Comparison of ENCODE assay signal across 24 cellular contexts in the genomic region with DNA sequence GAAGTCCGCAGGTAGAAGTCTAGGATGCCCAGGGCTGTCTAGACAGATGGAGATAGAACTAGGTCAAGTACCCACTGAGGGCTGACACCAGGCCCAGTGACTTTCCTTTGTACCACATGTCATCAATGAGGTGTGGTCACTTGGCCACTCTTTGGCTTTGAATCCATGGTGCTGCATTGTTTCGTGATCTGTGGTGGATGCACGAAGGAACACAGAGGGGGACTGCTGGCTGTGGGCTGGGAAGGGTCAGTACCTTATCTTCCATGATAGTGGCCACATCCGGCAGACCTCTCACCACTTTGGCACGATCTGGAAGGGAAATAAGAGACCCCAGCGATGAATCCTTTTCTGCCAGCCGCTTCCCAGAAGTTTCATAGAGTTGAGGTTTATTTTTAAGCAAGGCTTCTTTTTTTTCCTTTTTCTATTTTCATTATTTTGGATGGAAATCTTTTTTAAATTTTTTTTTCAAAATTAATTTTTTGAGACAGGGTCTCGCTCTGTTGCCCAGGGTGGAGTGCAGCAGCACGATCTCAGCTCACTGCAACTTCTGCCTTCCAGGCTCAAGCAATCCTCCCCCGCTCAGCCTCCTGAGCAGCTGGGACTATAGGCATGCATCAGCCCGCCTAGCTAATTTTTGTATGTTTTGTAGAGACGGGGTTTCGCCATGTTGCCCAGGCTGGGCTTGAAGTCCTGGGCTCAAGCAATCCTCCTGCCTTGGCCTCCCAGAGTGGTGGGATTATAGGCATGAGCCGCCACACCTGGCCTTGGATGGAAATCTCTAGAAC. TPM values are rescaled to one million over a fixed set of nuclear protein-coding genes. Genes with fewer than 3 reads are reported as not detected.
DNase-seq lines count a peak whose midpoint lies in the region; ATAC-seq, FAIRE-seq and TF ChIP-seq lines count a peak whose summit lies in the region.
"Had no signal": no experiment of that assay in that cellular context is flagged by ENCODE, and none has a peak within 500 bp of the region (broad histone marks: within the 10 kb centered on the region; RNA-seq: fewer than 3 reads in every experiment).

No MANE protein-coding gene starts in this region.

- TF ChIP-seq CTCF in H1 (IDR thresholded peaks at IDR 0.05; ENCODE audit: control extremely low read depth in 1 of 3, insufficient read depth in 1 of 3, low read depth in 1 of 3, low read length in 3 of 3) (no peak), spleen (IDR thresholded peaks at IDR 0.05 in 8 of 11, conservative IDR thresholded peaks at IDR 0.05 in 3 of 11) (no peak)

- no peak overlapping the region for H2BK15ac ChIP-seq in H1 (ENCODE audit: low read length)

- no peak for TF ChIP-seq POLR2A in H1 (IDR thresholded peaks at IDR 0.05; ENCODE audit: control extremely low read depth in 1 of 2, low read depth in 2 of 2, low read length in 2 of 2)
- no peak for TF ChIP-seq POLR2A in spleen (IDR thresholded peaks at IDR 0.05)

- H3K23me2 ChIP-seq in H1 (ENCODE audit: low read depth, low read length), result no peaks in the 10 kb centered on the region

- 82% methylated on average over 14 of the region's 14 CpGs; no CpG with 5 or more reads in 1 of the 2 experiments for WGBS in H1 (ENCODE audit: extremely low coverage in 1 of 2, insufficient coverage in 1 of 2, insufficient read length in 1 of 2, insufficient replicate concordance in 2 of 2, low coverage in 1 of 2, low lambda C conversion rate in 2 of 2, missing lambda C conversion rate in 1 of 2), 2 experiments
- 86 to 93% (median 89%) methylated on average over 14 of the region's 14 CpGs for WGBS in spleen, 5 donors

- no peak overlapping the region for H3K18ac ChIP-seq in H1 (ENCODE audit: extremely low read depth, low read length)

- ATAC-seq in left cardiac atrium, result no peak
- no peak for ATAC-seq in GM21381 (IDR thresholded peaks at IDR 0.05; ENCODE audit: unreplicated experiment)
- ATAC-seq: A549; CD8-positive, alpha-beta T cell; GM23338; HepG2 had no signal

- intact Hi-C loops in cardiac septum (cut with DNase I) (no loop called here), left cardiac atrium (cut with DNase I) (no loop called here), spleen (cut with DNase I; ENCODE audit: low total_unique reads) (no loop called here)

- H2AFZ ChIP-seq in H1 (ENCODE audit: low read length), result 0 out of 2 replicates have a peak overlapping the region, but pooled peaks have one; percentile 10
- H2AFZ ChIP-seq: GM23338 had no signal

- POLR2A ChIA-PET in H1 (lab: Charles Lee; ENCODE audit: partially characterized antibody), result no interaction called here

- peak; percentile 60 for DNase-seq in cardiac septum (ENCODE audit: low spot score)
- DNase-seq in left cardiac atrium, result no peak
- no peak for DNase-seq in H1 (ENCODE audit: low read depth in 1 of 2, low spot score in 2 of 2)
- DNase-seq in spleen, result peak; percentile 32
- no peak for DNase-seq in NCI-H345 treated with DMSO at 0.1 percent for 48 hours (lab: John Stamatoyannopoulos, UW; ENCODE audit: unreplicated experiment)
- no peak for DNase-seq in activated CD4-positive, alpha-beta T cell treated with anti-CD3 and anti-CD28 coated beads for 4 hours
- DNase-seq: AML-193; CD8-positive, alpha-beta T cell; DMS 273 treated with DMSO at 0.1 percent for 48 hours; DMS53; DND-41; EL; H9 had no signal

- no peak for FAIRE-seq in H1 (lab: Jason Lieb, UNC)
- FAIRE-seq: A549, G401.6, GM12892, GM18507, HepG2 had no signal

- no peaks in the 10 kb centered on the region for H3K79me2 ChIP-seq in H1 (ENCODE audit: control insufficient read depth in 1 of 2, insufficient read depth in 2 of 2, low read length in 2 of 2)

- no peak overlapping the region for H2BK20ac ChIP-seq in H1 (ENCODE audit: low read length)

- H3K36me3 ChIP-seq in H1 (ENCODE audit: control insufficient read depth in 2 of 4, insufficient read depth in 4 of 4, low read length in 3 of 4) (no peaks in the 10 kb centered on the region), spleen (no peaks in the 10 kb centered on the region)
- H3K36me3 ChIP-seq: BLaER1 had no signal

- H4K91ac ChIP-seq in H1 (replicated peaks; ENCODE audit: insufficient read length, low read length), result no peak overlapping the region

- no peak overlapping the region for H2BK5ac ChIP-seq in H1 (ENCODE audit: low read depth, low read length)

- no peak overlapping the region for H3K4ac ChIP-seq in H1 (replicated peaks; ENCODE audit: insufficient read length, low read depth, low read length)

- H3K23ac ChIP-seq in H1 (ENCODE audit: insufficient read length), result no peak overlapping the region

- no peak overlapping the region for H4K5ac ChIP-seq in H1 (ENCODE audit: insufficient read length, low read depth, low read length)

- H4K20me1 ChIP-seq in H1 (replicated peaks in 1 of 2; ENCODE audit: control insufficient read depth in 1 of 2, insufficient read depth in 2 of 2, low read length in 2 of 2), result no peaks in the 10 kb centered on the region
- H4K20me1 ChIP-seq: BLaER1 had no signal

- no peak for TF ChIP-seq RAD21 in H1 (IDR thresholded peaks at IDR 0.05 in 1 of 2, conservative IDR thresholded peaks at IDR 0.05 in 1 of 2; ENCODE audit: low read depth in 2 of 2, low read length in 2 of 2)

- no peak overlapping the region for H3K56ac ChIP-seq in H1 (replicated peaks; ENCODE audit: insufficient read length, low read depth, low read length)

- no peaks in the 10 kb centered on the region for H3K79me1 ChIP-seq in H1 (ENCODE audit: low read depth, low read length)

- H3K4me3 ChIP-seq in H1 (ENCODE audit: extremely low read depth in 1 of 4, insufficient read depth in 2 of 4, low read depth in 3 of 4, low read length in 4 of 4) (no peak overlapping the region), spleen (no peak overlapping the region)
- H3K4me3 ChIP-seq: A549, BLaER1, GM23338 had no signal

- TF ChIP-seq EP300 in H1 (IDR thresholded peaks at IDR 0.05; ENCODE audit: borderline replicate concordance in 1 of 2, low read depth in 2 of 2, low read length in 2 of 2), result no peak

- H2BK12ac ChIP-seq in H1 (ENCODE audit: low read depth, low read length), result no peak overlapping the region

- H3K9ac ChIP-seq in H1 (replicated peaks in 1 of 4; ENCODE audit: extremely low read depth in 1 of 4, low read depth in 3 of 4, low read length in 3 of 4), result no peak overlapping the region
- H3K9ac ChIP-seq: BLaER1 had no signal

- no peak overlapping the region for H3K14ac ChIP-seq in H1 (ENCODE audit: insufficient read length)

- H3K4me2 ChIP-seq in H1 (ENCODE audit: insufficient read depth in 1 of 2, low read depth in 2 of 2, low read length in 2 of 2), result no peak overlapping the region
- H3K4me2 ChIP-seq: A549, BLaER1, GM23338 had no signal

- H3K27me3 ChIP-seq in H1 (replicated peaks in 1 of 4; ENCODE audit: control insufficient read depth in 3 of 4, extremely low read depth in 1 of 4, insufficient read depth in 3 of 4, low read length in 3 of 4) (no peaks in the 10 kb centered on the region), spleen (replicated peaks in 1 of 7) (peaks cover 0 to 10% (median 0%) of the 10 kb centered on the region in 7 donors)
- H3K27me3 ChIP-seq: BLaER1 had no signal

- no peak overlapping the region for H2BK120ac ChIP-seq in H1 (replicated peaks; ENCODE audit: low read depth, low read length)

- H2AK5ac ChIP-seq in H1 (ENCODE audit: low read depth, low read length), result no peak overlapping the region

- CTCF ChIA-PET in H1 (lab: Charles Lee; ENCODE audit: partially characterized antibody), result interaction anchor here (1.6 kb wide), 1 partner anchor 12 kb away, joined by 4 read pairs; no protein-coding TSS in a partner anchor

- no peaks in the 10 kb centered on the region for H3K4me1 ChIP-seq in H1 (replicated peaks in 1 of 4; ENCODE audit: control insufficient read depth in 3 of 4, insufficient read depth in 4 of 4, low read length in 3 of 4)
- H3K4me1 ChIP-seq in spleen, result no peaks in the 10 kb centered on the region
- H3K4me1 ChIP-seq: A549, BLaER1 had no signal

- H3K9me3 ChIP-seq in H1 (ENCODE audit: insufficient read depth in 2 of 2, low read depth in 1 of 2, low read length in 1 of 2), result 0 out of 4 replicates have a peak, but pooled peaks cover 0 to 7% of the 10 kb centered on the region in 2 experiments
- peaks cover 0 to 13% (median 7%) of the 10 kb centered on the region in 8 donors for H3K9me3 ChIP-seq in spleen

- H3K27ac ChIP-seq in H1 (ENCODE audit: low read depth, low read length) (no peak overlapping the region), spleen (no peak overlapping the region)
- H3K27ac ChIP-seq: 22Rv1, A549, BLaER1 had no signal

- H4K8ac ChIP-seq in H1 (ENCODE audit: extremely low read depth, insufficient read depth, low read length), result no peak overlapping the region

TF ChIP-seq in H1, 55 proteins besides CTCF, POLR2A, EP300 and RAD21 (continues in another document):
- no peak for TF ChIP-seq BRCA1 (IDR thresholded peaks at IDR 0.05; ENCODE audit: low read depth, low read length)
- TF ChIP-seq NANOG (IDR thresholded peaks at IDR 0.05; ENCODE audit: insufficient read depth, low read depth, low read length, poor library complexity, severe bottlenecking), result no peak
- no peak for TF ChIP-seq CBX5 (IDR thresholded peaks at IDR 0.05; ENCODE audit: low read depth, low read length)
- TF ChIP-seq, protein P1, sequence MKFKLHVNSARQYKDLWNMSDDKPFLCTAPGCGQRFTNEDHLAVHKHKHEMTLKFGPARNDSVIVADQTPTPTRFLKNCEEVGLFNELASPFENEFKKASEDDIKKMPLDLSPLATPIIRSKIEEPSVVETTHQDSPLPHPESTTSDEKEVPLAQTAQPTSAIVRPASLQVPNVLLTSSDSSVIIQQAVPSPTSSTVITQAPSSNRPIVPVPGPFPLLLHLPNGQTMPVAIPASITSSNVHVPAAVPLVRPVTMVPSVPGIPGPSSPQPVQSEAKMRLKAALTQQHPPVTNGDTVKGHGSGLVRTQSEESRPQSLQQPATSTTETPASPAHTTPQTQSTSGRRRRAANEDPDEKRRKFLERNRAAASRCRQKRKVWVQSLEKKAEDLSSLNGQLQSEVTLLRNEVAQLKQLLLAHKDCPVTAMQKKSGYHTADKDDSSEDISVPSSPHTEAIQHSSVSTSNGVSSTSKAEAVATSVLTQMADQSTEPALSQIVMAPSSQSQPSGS (IDR thresholded peaks at IDR 0.05; ENCODE audit: low read length), result no peak
- TF ChIP-seq EGR1 (IDR thresholded peaks at IDR 0.05; ENCODE audit: borderline replicate concordance, low read depth, low read length), result no peak
- no peak for TF ChIP-seq CBX8 (IDR thresholded peaks at IDR 0.05; ENCODE audit: borderline replicate concordance, low read depth, low read length)

RNA-seq across cellular contexts. Expression of a gene that starts 53.1 kb away (rescaled TPM):
- 249 TPM for total RNA-seq in cardiac septum
- 100 to 1,000 TPM; 160 to 224 TPM for total RNA-seq in left cardiac atrium
- total RNA-seq in H1 (2021; fragmentation: NEBNext Ultra II Directional; extraction: Animal tissue kit (Norgen Biotek cat#: 25700)), result 0.09 and 0.36 TPM in 2 replicates
- polyA plus RNA-seq in H1 (2011; rRNA removed), result 0.05 and 0.08 TPM in 2 replicates
- polyA plus RNA-seq in H1 (2011; cell fraction: cytosol; rRNA removed), result 0.04 TPM
- 0.04 TPM for polyA plus RNA-seq in H1 (2011; cell fraction: nucleus; rRNA removed)
- 0.09 to 0.28 TPM (median 0.14 TPM) in 4 replicates for polyA plus RNA-seq in H1 (2012, experiment 1 of 2)
- polyA plus RNA-seq in H1 (2012, experiment 2 of 2), result 0.04 TPM
- polyA plus RNA-seq in H1 (2013, experiment 1 of 2), result 0.06 TPM
- polyA plus RNA-seq in H1 (2013, experiment 2 of 2), result 0.06 TPM
- polyA minus RNA-seq in H1 (2011; rRNA and poly(A)+ RNA removed), result 0.12 and 0.19 TPM in 2 replicates
- polyA minus RNA-seq in H1 (2011; cell fraction: cytosol; rRNA and poly(A)+ RNA removed), result not detected
- polyA minus RNA-seq in H1 (2011; cell fraction: nucleus; rRNA and poly(A)+ RNA removed), result 0.20 TPM
- total RNA-seq in spleen, result not detected
- under 1 TPM; 0.02 to 0.06 (median 0.06) TPM for polyA plus RNA-seq in spleen
- total RNA-seq: CD8-positive, alpha-beta T cell; GM23338 had no signal
- polyA plus RNA-seq: CD14-positive monocyte, GM23338, IgD-negative memory B cell had no signal

Comparison
In these comparisons a context has a peak if more than half of its experiments do, and no peak if none do; other contexts are left out.
1. DNase-seq: peak in cardiac septum (single experiment) and spleen (single experiment); none in left cardiac atrium (single experiment), H1 (0 of 2), NCI-H345 treated with DMSO at 0.1 percent for 48 hours (single experiment) and activated CD4-positive, alpha-beta T cell treated with anti-CD3 and anti-CD28 coated beads for 4 hours (0 of 2).
2. RNA of a gene that starts 53.1 kb away (total RNA-seq): 249 TPM in cardiac septum (single experiment) and 160 to 224 TPM in left cardiac atrium; 0.09 to 0.36 TPM in H1 and not detected in spleen; every median in the first group is over 100 times any median in the second.